8 cellular contexts compared by ENCODE assay signal in the genomic region with DNA sequence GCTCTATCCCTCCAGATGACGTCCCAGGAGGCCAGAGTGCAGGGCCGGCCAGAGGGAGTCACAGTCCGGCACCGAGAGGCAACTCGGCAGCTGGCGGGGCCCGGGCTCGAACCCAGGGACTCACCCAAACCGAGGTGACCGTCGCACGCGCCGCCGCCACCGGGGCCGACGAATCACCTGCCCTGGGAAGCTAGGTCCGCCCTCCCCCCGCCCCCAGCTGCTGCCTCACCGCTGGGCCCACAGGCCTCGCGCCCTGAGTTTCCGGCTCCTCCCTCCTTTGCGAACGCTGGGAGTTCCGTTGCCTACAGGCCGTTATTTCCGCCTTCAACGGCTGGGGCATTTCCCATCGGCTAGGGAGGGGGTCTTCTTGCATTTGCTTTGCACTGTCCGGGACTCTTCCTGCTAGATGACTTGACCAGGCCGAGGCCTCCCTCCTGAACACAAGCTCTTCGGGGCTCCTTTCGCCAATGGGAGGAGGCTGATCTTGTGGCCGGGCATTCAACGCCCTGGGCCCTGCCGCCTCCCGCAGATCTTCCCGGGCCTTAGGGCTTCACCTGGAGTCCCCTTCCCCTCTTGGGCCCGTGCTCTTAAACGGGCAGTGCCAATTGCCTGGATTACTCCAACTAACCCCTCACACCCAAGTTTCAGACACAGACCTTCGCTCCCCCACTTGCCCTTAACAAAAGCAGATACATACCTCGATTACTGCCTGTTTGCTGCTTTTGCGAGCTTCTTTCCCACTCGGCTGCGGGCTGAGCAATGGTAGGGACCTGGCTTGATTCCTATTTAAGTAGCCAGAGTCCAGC.
DNase-seq lines count a peak whose midpoint lies in the region; ATAC-seq, FAIRE-seq and TF ChIP-seq lines count a peak whose summit lies in the region.

Gene SNUPN (minus strand): TSS at position 184 of the 806 bp plus-strand sequence. CDS start 4,674 bp downstream, outside the sequence.

- CTCF ChIA-PET in HEK293 (lab: Yijun Ruan, JAX), result interaction anchor here (0.7 to 3.8 kb wide), 6 partner anchors 14 to 666 kb away, joined by 3 to 32 read pairs (median 6); partner anchors contain the start of genes IMP3 and SNX33

- H3K36me3 ChIP-seq in HEK293 (ENCODE audit: control insufficient read depth in 2 of 2, insufficient read depth in 1 of 2, low read length in 2 of 2), result peaks cover 0 to 2% of the 10 kb centered on the region in 2 experiments; a peak in 2 of 3 replicates

- ATAC-seq in SK-N-SH treated with all-trans-retinoic acid at 6 μM for 48 hours, result peak; percentile 89

- peak; percentile 6; the same call in 1 of the 2 replicates for TF ChIP-seq CTCF in HEK293 (tag by site-specific recombination; IDR thresholded peaks at IDR 0.05)

- peak within 1 kb of the TSS; percentile 96 for H3K27ac ChIP-seq in HEK293 (ENCODE audit: extremely low read depth, low read depth, low read length)

- H3K9me3 ChIP-seq in HEK293 (ENCODE audit: control insufficient read depth, insufficient read depth, low read depth, low read length), result no peaks in the 10 kb centered on the region

- FAIRE-seq in G401.6 (lab: Jason Lieb, UNC), result peak; percentile 91

- H3K4me3 ChIP-seq in HEK293 (ENCODE audit: low read depth, low read length), result peak within 1 kb of the TSS; percentile 96

- no peaks in the 10 kb centered on the region; the same call in 1 of the 2 replicates for H3K4me1 ChIP-seq in HEK293 (ENCODE audit: control insufficient read depth, insufficient read depth, low read length)

- POLR2A ChIA-PET in HEK293 (lab: Yijun Ruan, JAX), result interaction anchor here (0.6 to 3.5 kb wide), 17 partner anchors 7 to 279 kb away, joined by 3 to 85 read pairs (median 4); partner anchors contain the start of genes IMP3, MAN2C1, NEIL1 and PTPN9

- DNase-seq in NAMALWA (ENCODE audit: low spot score), result peak; percentile 93
- DNase-seq in activated naive CD4-positive, alpha-beta T cell treated with anti-CD3 and anti-CD28 coated beads, Interleukin-2, amount 50 U/mL, for 16 hours, result peak; percentile 94
- DNase-seq in germinal center (ENCODE audit: low spot score), result peak; percentile 97
- DNase-seq in nucleus accumbens (lab: John Stamatoyannopoulos, UW), result peak; percentile 46 to 95 (median 88)
- peak; percentile 93 for DNase-seq in superior temporal gyrus (ENCODE audit: extremely low spot score)

TF ChIP-seq in HEK293, 187 proteins besides CTCF, POLR2A, EP300 and RAD21 (continues in another document):
- TF ChIP-seq KLF7 (tag by site-specific recombination; IDR thresholded peaks at IDR 0.05; ENCODE audit: borderline replicate concordance) (peak; percentile 60; the same call in 1 of the 2 replicates), ZNF146 (tag by site-specific recombination; IDR thresholded peaks at IDR 0.05) (no peak; the same call in 1 of the 2 replicates), ZNF391 (tag by site-specific recombination; IDR thresholded peaks at IDR 0.05; ENCODE audit: borderline replicate concordance, low read depth) (peak; percentile 88; the same call in 1 of the 2 replicates), ZNF302 (tag by site-specific recombination; IDR thresholded peaks at IDR 0.05; ENCODE audit: low read depth) (no peak; the same call in 1 of the 2 replicates), INSM2 (tag by site-specific recombination; IDR thresholded peaks at IDR 0.05) (peak; percentile 45), GFI1B (tag by site-specific recombination; IDR thresholded peaks at IDR 0.05) (no peak), ZNF366 (tag by site-specific recombination; conservative IDR thresholded peaks at IDR 0.05) (peak; percentile 82), ZNF114 (tag by site-specific recombination; IDR thresholded peaks at IDR 0.05) (no peak), MZF1 (tag by site-specific recombination; IDR thresholded peaks at IDR 0.05; ENCODE audit: borderline replicate concordance) (peak; percentile 89; the same call in 1 of the 2 replicates), ZNF37A (tag by site-specific recombination; IDR thresholded peaks at IDR 0.05) (no peak), ZFP69B (tag by site-specific recombination; IDR thresholded peaks at IDR 0.05) (peak; percentile 100), ZNF112 (tag by site-specific recombination; IDR thresholded peaks at IDR 0.05) (no peak)

TF ChIP-seq in SK-N-SH treated with all-trans-retinoic acid at 6 μM for 48 hours, 23 proteins besides CTCF, POLR2A, EP300 and RAD21:
- TF ChIP-seq ZFP30 (CRISPR knock-in tag; IDR thresholded peaks at IDR 0.05) (no peak), PATZ1 (CRISPR knock-in tag; IDR thresholded peaks at IDR 0.05; ENCODE audit: borderline replicate concordance) (peak; percentile 65; the same call in 1 of the 2 replicates)

Comparison
In these comparisons a context has a peak if more than half of its experiments do, and no peak if none do; other contexts are left out.
1. Peak in every context shown above with its lines: DNase-seq, ATAC-seq, H3K4me3 ChIP-seq and H3K27ac ChIP-seq.